ENCODE assay signal across 8 cellular contexts in genomic region chr5:143002459-143003327, GRCh38.
DNase-seq lines count a peak whose midpoint lies in the region; ATAC-seq, FAIRE-seq and TF ChIP-seq lines count a peak whose summit lies in the region.

No MANE protein-coding gene starts in this region.

- TF ChIP-seq RAD21 in K562 (CRISPR knock-in tag; conservative IDR thresholded peaks at IDR 0.05 in 1 of 2, IDR thresholded peaks at IDR 0.05 in 1 of 2): peak; percentile 75 to 83

- TF ChIP-seq EP300 in K562 (IDR thresholded peaks at IDR 0.05; ENCODE audit: low read length): no peak; the same call in 1 of the 2 replicates

- DNase-seq in GF-D8 (lab: John Stamatoyannopoulos, UW) (peak; percentile 99), HL-60 (ENCODE audit: low read depth in 1 of 2, low spot score in 1 of 2) (peak; percentile 89 to 99), SKM-1 (lab: John Stamatoyannopoulos, UW; ENCODE audit: unreplicated experiment) (peak; percentile 96), K562 (ENCODE audit: extremely low read depth in 1 of 4, low spot score in 3 of 4) (peak; percentile 23 to 45 (median 36)), kidney glomerular epithelial cell (lab: John Stamatoyannopoulos, UW) (peak; percentile 59), NCI-H1048 (lab: John Stamatoyannopoulos, UW) (no peak)
- DNase-seq in stimulated activated CD8-positive, alpha-beta memory T cell treated with anti-CD3 and anti-CD28 coated beads, Interleukin-12 subunit alpha, Interleukin-12 subunit beta, amount 100 ng/mL, for 1 hour (ENCODE audit: low read depth): peak; percentile 32

- H3K4me3 ChIP-seq in HL-60 (replicated peaks; ENCODE audit: insufficient read depth, low read length): no peak overlapping the region
- H3K4me3 ChIP-seq in K562: no peak overlapping the region

- POLR2A ChIA-PET in K562 (lab: Yijun Ruan, JAX): interaction anchor here (0.7 to 1.6 kb wide), 2 partner anchors 21 to 372 kb away, joined by 3 read pairs; no protein-coding TSS in a partner anchor

- H3K79me2 ChIP-seq in K562 (ENCODE audit: control insufficient read depth, insufficient read depth, low read length): no peaks in the 10 kb centered on the region

- in situ Hi-C loops in K562 (cut with MboI): no loop called here

- 14% methylated on average over 7 of the region's 7 CpGs for WGBS in K562 (ENCODE audit: insufficient coverage, low coverage, missing lambda C conversion rate)

- intact Hi-C loops in K562 (cut with micrococcal nuclease): loop anchor here (1.0 to 2.0 kb wide), 2 partner anchors 400 to 822 kb away; no protein-coding TSS in a partner anchor

- no peak overlapping the region for H2AFZ ChIP-seq in K562 (ENCODE audit: low read depth, low read length)

- no TSS peak for BruUV-seq in K562 (replicated peaks; lab: Mats Ljungman, UMichigan)

- no peaks in the 10 kb centered on the region for H3K9me1 ChIP-seq in K562 (ENCODE audit: control insufficient read depth, insufficient read depth, low read length)

- no peaks in the 10 kb centered on the region for H4K20me1 ChIP-seq in K562 (replicated peaks; ENCODE audit: control insufficient read depth, insufficient read depth, low read length)

- CTCF ChIA-PET in K562 (lab: Yijun Ruan, JAX; ENCODE audit: low intra/inter-chr PET ratio): interaction anchor here (1.4 to 1.6 kb wide), 2 partner anchors 401 to 822 kb away, joined by 8 to 13 read pairs; partner anchors contain the start of gene NR3C1

- TF ChIP-seq CTCF in HL-60 (IDR thresholded peaks at IDR 0.05; ENCODE audit: insufficient read depth, low read length): peak; percentile 34
- peak; percentile 49 to 74 (median 68); a peak in 4 of 6 replicates for TF ChIP-seq CTCF in K562 (IDR thresholded peaks at IDR 0.05 in 2 of 3, conservative IDR thresholded peaks at IDR 0.05 in 1 of 3; ENCODE audit: insufficient read depth in 2 of 3, low read depth in 1 of 3, low read length in 3 of 3)

- no peak overlapping the region for H3K4me2 ChIP-seq in K562 (ENCODE audit: insufficient read depth, low read length)

- no peaks in the 10 kb centered on the region for H3K9me3 ChIP-seq in K562 (replicated peaks; ENCODE audit: control insufficient read depth, insufficient read depth, low read depth, low read length)

- no peaks in the 10 kb centered on the region for H3K36me3 ChIP-seq in K562 (ENCODE audit: control insufficient read depth, insufficient read depth, low read length)

- H3K27ac ChIP-seq in HL-60 (replicated peaks): peak overlapping the region; percentile 86
- no peak overlapping the region for H3K27ac ChIP-seq in K562 (ENCODE audit: extremely low read depth, low read depth, low read length)

- H3K27me3 ChIP-seq in HL-60 (ENCODE audit: insufficient read depth, poor library complexity, severe bottlenecking) (no peaks in the 10 kb centered on the region), K562 (ENCODE audit: control insufficient read depth in 2 of 2, insufficient read depth in 2 of 2, low read length in 2 of 2) (peaks cover 2 to 4% of the 10 kb centered on the region in 2 experiments; a peak in 1 of 5 replicates)

- peak; percentile 67 for FAIRE-seq in K562 (lab: Jason Lieb, UNC)

- no peak for TF ChIP-seq POLR2A in K562 (conservative IDR thresholded peaks at IDR 0.05)

- H3K9ac ChIP-seq in K562 (ENCODE audit: insufficient read depth in 1 of 2, low read depth in 2 of 2, low read length in 2 of 2): no peak overlapping the region

- no peaks in the 10 kb centered on the region for H3K4me1 ChIP-seq in K562 (replicated peaks in 1 of 2; ENCODE audit: control insufficient read depth in 2 of 2, insufficient read depth in 2 of 2, low read length in 2 of 2)

- ATAC-seq in GM21367 (IDR thresholded peaks at IDR 0.05; ENCODE audit: unreplicated experiment) (peak; percentile 68), K562 (peak; percentile 88)

TF ChIP-seq in K562, 482 proteins besides CTCF, POLR2A, EP300 and RAD21 (continues in another document):
- TF ChIP-seq CBFA2T3 (IDR thresholded peaks at IDR 0.05) (no peak), POLR2H (tag; IDR thresholded peaks at IDR 0.05; ENCODE audit: low read depth) (no peak), HCFC1 (IDR thresholded peaks at IDR 0.05; ENCODE audit: low read depth, low read length) (no peak), DEAF1 (CRISPR knock-in tag; IDR thresholded peaks at IDR 0.05) (peak; percentile 52; the same call in 1 of the 2 replicates), FOXM1 (IDR thresholded peaks at IDR 0.05; ENCODE audit: low read depth) (no peak), FOXM1 (CRISPR knock-in tag; IDR thresholded peaks at IDR 0.05; ENCODE audit: low read depth) (no peak), CTBP1 (IDR thresholded peaks at IDR 0.05; ENCODE audit: borderline replicate concordance) (no peak), ATF4 (CRISPR knock-in tag; IDR thresholded peaks at IDR 0.05) (peak; percentile 84), ZSCAN32 (CRISPR knock-in tag; IDR thresholded peaks at IDR 0.05) (peak; percentile 78), ZNF589 (CRISPR knock-in tag; IDR thresholded peaks at IDR 0.05; ENCODE audit: low read depth) (peak; percentile 76; the same call in 1 of the 2 replicates), CBX1 (IDR thresholded peaks at IDR 0.05; ENCODE audit: low read depth) (no peak), NONO (IDR thresholded peaks at IDR 0.05; ENCODE audit: low read depth in 2 of 2, low read length in 1 of 2) (no peak), FOSL1 (tag; conservative IDR thresholded peaks at IDR 0.05) (peak; percentile 50; the same call in 1 of the 2 replicates), MAZ (CRISPR knock-in tag; conservative IDR thresholded peaks at IDR 0.05 in 1 of 2, IDR thresholded peaks at IDR 0.05 in 1 of 2) (0 out of 4 replicates have a peak, but pooled peaks of 1 of the 2 experiments have one; percentile 8), CEBPG (CRISPR knock-in tag; IDR thresholded peaks at IDR 0.05) (peak; percentile 32; the same call in 1 of the 2 replicates), CEBPG (tag; conservative IDR thresholded peaks at IDR 0.05 in 1 of 2, IDR thresholded peaks at IDR 0.05 in 1 of 2) (peak; percentile 99 to 100), TARDBP (IDR thresholded peaks at IDR 0.05) (no peak), MBD2 (IDR thresholded peaks at IDR 0.05; ENCODE audit: borderline replicate concordance, low read depth) (no peak)
- TF ChIP-seq, protein P1, sequence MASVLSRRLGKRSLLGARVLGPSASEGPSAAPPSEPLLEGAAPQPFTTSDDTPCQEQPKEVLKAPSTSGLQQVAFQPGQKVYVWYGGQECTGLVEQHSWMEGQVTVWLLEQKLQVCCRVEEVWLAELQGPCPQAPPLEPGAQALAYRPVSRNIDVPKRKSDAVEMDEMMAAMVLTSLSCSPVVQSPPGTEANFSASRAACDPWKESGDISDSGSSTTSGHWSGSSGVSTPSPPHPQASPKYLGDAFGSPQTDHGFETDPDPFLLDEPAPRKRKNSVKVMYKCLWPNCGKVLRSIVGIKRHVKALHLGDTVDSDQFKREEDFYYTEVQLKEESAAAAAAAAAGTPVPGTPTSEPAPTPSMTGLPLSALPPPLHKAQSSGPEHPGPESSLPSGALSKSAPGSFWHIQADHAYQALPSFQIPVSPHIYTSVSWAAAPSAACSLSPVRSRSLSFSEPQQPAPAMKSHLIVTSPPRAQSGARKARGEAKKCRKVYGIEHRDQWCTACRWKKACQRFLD (CRISPR knock-in tag; IDR thresholded peaks at IDR 0.05): 0 out of 2 replicates have a peak, but pooled peaks have one; percentile 14
- TF ChIP-seq, protein P2, sequence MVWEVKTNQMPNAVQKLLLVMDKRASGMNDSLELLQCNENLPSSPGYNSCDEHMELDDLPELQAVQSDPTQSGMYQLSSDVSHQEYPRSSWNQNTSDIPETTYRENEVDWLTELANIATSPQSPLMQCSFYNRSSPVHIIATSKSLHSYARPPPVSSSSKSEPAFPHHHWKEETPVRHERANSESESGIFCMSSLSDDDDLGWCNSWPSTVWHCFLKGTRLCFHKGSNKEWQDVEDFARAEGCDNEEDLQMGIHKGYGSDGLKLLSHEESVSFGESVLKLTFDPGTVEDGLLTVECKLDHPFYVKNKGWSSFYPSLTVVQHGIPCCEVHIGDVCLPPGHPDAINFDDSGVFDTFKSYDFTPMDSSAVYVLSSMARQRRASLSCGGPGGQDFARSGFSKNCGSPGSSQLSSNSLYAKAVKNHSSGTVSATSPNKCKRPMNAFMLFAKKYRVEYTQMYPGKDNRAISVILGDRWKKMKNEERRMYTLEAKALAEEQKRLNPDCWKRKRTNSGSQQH (CRISPR knock-in tag; IDR thresholded peaks at IDR 0.05): no peak
